Comparison of ENCODE assay signal across 24 cellular contexts in genomic region chr3:80533553-80533952, GRCh38.
"Had no signal": no experiment of that assay in that cellular context is flagged by ENCODE, and none has a peak within 500 bp of the region (broad histone marks: within the 10 kb centered on the region; RNA-seq: fewer than 3 reads in every experiment).

No MANE protein-coding gene starts in this region.

- H3K4me3 ChIP-seq: gastroesophageal sphincter, mucosa of descending colon, pancreas, right lobe of liver, skin epidermis, tibial nerve had no signal

- H3K36me3 ChIP-seq: gastroesophageal sphincter, pancreas, right lobe of liver, tibial nerve had no signal

- H3K4me1 ChIP-seq: gastroesophageal sphincter, pancreas, right lobe of liver, tibial nerve had no signal

- H3K27me3 ChIP-seq: gastroesophageal sphincter, pancreas, right lobe of liver, tibial nerve had no signal

- DNase-seq: activated B cell treated with CpG ODN at 0.5 μM for 24 hours; activated CD4-positive, alpha-beta memory T cell treated with anti-CD3 and anti-CD28 coated beads for 36 hours; activated CD4-positive, alpha-beta T cell treated with anti-CD3 and anti-CD28 coated beads for 4 hours; activated effector memory CD4-positive, alpha-beta T cell treated with anti-CD3 and anti-CD28 coated beads, Interleukin-2, amount 50 U/mL, for 16 hours; activated naive CD4-positive, alpha-beta T cell treated with anti-CD3 and anti-CD28 coated beads, Interleukin-2, amount 50 U/mL, for 16 hours; activated naive CD8-positive, alpha-beta T cell treated with anti-CD3 and anti-CD28 coated beads, Interleukin-2, amount 50 U/mL, for 24 hours; activated T-cell treated with anti-CD3 and anti-CD28 coated beads, Interleukin-2, amount 50 U/mL, for 72 hours; effector CD4-positive, alpha-beta T cell; head of caudate nucleus; hypothalamus; left colon; mesenchymal stem cell; mucosa of descending colon; nephron progenitor cell; pancreas; right lobe of liver; stimulated activated CD4-positive, alpha-beta T cell treated with anti-CD3 and anti-CD28 coated beads, Interleukin-1b, Interleukin-23, amount 100 ng/mL, for 48 hours; T1000 had no signal

- ATAC-seq: activated naive CD8-positive, alpha-beta T cell treated with anti-CD3 and anti-CD28 coated beads, Interleukin-2, amount 50 U/mL, for 24 hours; activated T-cell treated with anti-CD3 and anti-CD28 coated beads, Interleukin-2, amount 50 U/mL, for 72 hours; esophagus mucosa; gastroesophageal sphincter; left colon; mucosa of descending colon; pancreas; right lobe of liver had no signal

- FAIRE-seq: endometrium, islet of Langerhans, pancreas had no signal

- H3K27ac ChIP-seq: gastroesophageal sphincter, pancreas, right lobe of liver, skin epidermis, tibial nerve had no signal

- H3K9me3 ChIP-seq: mucosa of descending colon, pancreas, right lobe of liver, tibial nerve had no signal
